8 cellular contexts compared by ENCODE assay signal in the genomic region with DNA sequence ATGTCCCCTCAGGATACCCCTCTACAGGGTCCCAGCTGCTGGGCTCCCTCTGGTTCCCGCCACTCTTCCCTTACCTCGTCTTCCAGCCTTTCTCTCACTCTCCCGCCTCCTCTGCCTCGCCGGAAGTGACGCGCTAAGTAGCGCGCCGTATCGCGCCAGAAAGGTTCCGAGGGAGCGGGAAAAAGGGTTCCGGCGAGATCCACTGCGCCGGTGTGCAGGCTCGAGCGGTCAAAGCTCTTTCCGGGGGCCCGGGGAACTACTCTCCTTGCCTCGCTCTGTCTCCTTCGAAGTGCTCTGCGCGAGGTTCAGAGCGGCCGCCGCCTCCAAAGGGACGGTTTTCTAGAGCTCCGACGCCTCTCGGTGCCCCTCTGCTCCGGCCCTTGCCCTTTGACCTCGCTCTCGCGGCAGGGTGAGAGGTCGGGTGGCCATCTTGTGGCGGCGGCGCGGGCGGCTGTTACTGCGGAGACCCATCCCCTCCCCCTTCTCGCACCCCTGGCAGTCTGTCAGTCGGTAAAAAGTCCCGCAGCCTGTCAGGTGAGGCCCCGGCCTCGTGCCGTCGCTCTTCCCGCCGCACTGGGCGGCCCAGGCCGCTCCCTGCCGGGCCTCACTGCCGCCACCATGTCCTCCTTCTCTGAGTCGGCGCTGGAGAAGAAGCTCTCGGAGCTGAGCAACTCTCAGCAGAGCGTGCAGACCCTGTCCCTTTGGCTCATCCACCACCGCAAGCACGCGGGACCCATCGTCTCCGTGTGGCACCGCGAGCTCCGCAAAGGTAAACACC. TPM values are rescaled to one million over a fixed set of nuclear protein-coding genes. Genes with fewer than 3 reads are reported as not detected.
DNase-seq lines count a peak whose midpoint lies in the region; ATAC-seq and TF ChIP-seq lines count a peak whose summit lies in the region.

A gene with protein sequence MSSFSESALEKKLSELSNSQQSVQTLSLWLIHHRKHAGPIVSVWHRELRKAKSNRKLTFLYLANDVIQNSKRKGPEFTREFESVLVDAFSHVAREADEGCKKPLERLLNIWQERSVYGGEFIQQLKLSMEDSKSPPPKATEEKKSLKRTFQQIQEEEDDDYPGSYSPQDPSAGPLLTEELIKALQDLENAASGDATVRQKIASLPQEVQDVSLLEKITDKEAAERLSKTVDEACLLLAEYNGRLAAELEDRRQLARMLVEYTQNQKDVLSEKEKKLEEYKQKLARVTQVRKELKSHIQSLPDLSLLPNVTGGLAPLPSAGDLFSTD (plus strand): TSS at position 417 of the 778 bp plus-strand sequence. CDS start 202 bp downstream, at position 619.
A gene (minus strand): TSS at position 127 of the 778 bp plus-strand sequence. CDS start 19,640 bp downstream, outside the sequence.

- H3K4me3 ChIP-seq in ACC112 (ENCODE audit: low read depth, low read length) (peak within 1 kb of the TSS; percentile 99), WI38 (ENCODE audit: low read depth, low read length) (peak within 1 kb of the TSS; percentile 92), mammary epithelial cell (replicated peaks in 1 of 3; ENCODE audit: insufficient read depth in 1 of 3, low read depth in 2 of 3, low read length in 3 of 3) (peak within 1 kb of the TSS; percentile 88 to 97 (median 95)), iPS-18c (ENCODE audit: insufficient read depth, low read depth, low read length) (peak within 1 kb of the TSS; percentile 98), skeletal muscle tissue (ENCODE audit: low read length in 3 of 3) (peak within 1 kb of the TSS; percentile 96 to 99 (median 98))

- H3K4me2 ChIP-seq in mammary epithelial cell (ENCODE audit: insufficient read depth, low read depth, low read length) = peak within 1 kb of the TSS; percentile 86

- H4K20me1 ChIP-seq in mammary epithelial cell (ENCODE audit: insufficient read depth, low read length) = no peaks in the 10 kb centered on the region

- intact Hi-C loops in mammary epithelial cell (cut with micrococcal nuclease) = no loop called here

- TSS peak; percentile 32 for BruUV-seq in mammary epithelial cell (replicated peaks; lab: Mats Ljungman, UMichigan)

- H2AFZ ChIP-seq in ACC112 (ENCODE audit: low read length, unreplicated experiment) (peak within 1 kb of the TSS; percentile 99), mammary epithelial cell (ENCODE audit: low read depth, low read length) (peak within 1 kb of the TSS; percentile 94)

- TF ChIP-seq CTCF in WI38 (IDR thresholded peaks at IDR 0.05; ENCODE audit: low read depth, low read length) (no peak), mammary epithelial cell (conservative IDR thresholded peaks at IDR 0.05 in 1 of 2, IDR thresholded peaks at IDR 0.05 in 1 of 2; ENCODE audit: extremely low read depth in 1 of 2, insufficient read depth in 1 of 2, low read depth in 1 of 2, low read length in 2 of 2) (no peak)

- H3K4me1 ChIP-seq in ACC112 (ENCODE audit: control insufficient read depth, insufficient read depth, low read length, unreplicated experiment) = peaks cover 37% of the 10 kb centered on the region
- H3K4me1 ChIP-seq in mammary epithelial cell (ENCODE audit: insufficient read depth, low read length) = peaks cover 31% of the 10 kb centered on the region
- H3K4me1 ChIP-seq in skeletal muscle tissue (ENCODE audit: control insufficient read depth in 3 of 3, insufficient read depth in 3 of 3, low read length in 3 of 3) = peaks cover 39 to 62% (median 42%) of the 10 kb centered on the region in 3 donors

- H3K27me3 ChIP-seq in ACC112 (ENCODE audit: insufficient read depth, low read length) (no peaks in the 10 kb centered on the region), mammary epithelial cell (ENCODE audit: insufficient read depth, low read length) (no peaks in the 10 kb centered on the region), skeletal muscle tissue (ENCODE audit: control insufficient read depth in 3 of 3, insufficient read depth in 3 of 3, low read length in 3 of 3) (no peaks in the 10 kb centered on the region)

- peak within 1 kb of the TSS; percentile 77 for H3K27ac ChIP-seq in ACC112 (ENCODE audit: low read depth, low read length)
- peak within 1 kb of the TSS; percentile 88 for H3K27ac ChIP-seq in mammary epithelial cell (ENCODE audit: insufficient read depth, low read depth, low read length)
- peak within 1 kb of the TSS; percentile 94 for H3K27ac ChIP-seq in skeletal muscle tissue (ENCODE audit: low read depth, low read length)

- dilution Hi-C loops in mammary epithelial cell (cut with HindIII; ENCODE audit: low sequenced_read_pairs) = no loop called here

- CTCF ChIA-PET in mammary epithelial cell (lab: Charles Lee; ENCODE audit: low non-redundant PET) = no interaction called here

- ATAC-seq in GM18867 (IDR thresholded peaks at IDR 0.05; ENCODE audit: unreplicated experiment) (peak; percentile 79), HG03108 (IDR thresholded peaks at IDR 0.05; ENCODE audit: unreplicated experiment) (peak; percentile 62)

- H3K9me3 ChIP-seq in mammary epithelial cell (replicated peaks; ENCODE audit: insufficient read depth, low read length) (no peaks in the 10 kb centered on the region), iPS-18c (ENCODE audit: control insufficient read depth, insufficient read depth, low read length) (no peaks in the 10 kb centered on the region), skeletal muscle tissue (ENCODE audit: control insufficient read depth in 3 of 3, low read length in 3 of 3) (no peaks in the 10 kb centered on the region)

- H3K36me3 ChIP-seq in ACC112 (ENCODE audit: insufficient read depth, low read length) = peaks cover 12% of the 10 kb centered on the region; the same call in 1 of the 2 replicates
- peaks cover 3% of the 10 kb centered on the region for H3K36me3 ChIP-seq in mammary epithelial cell (ENCODE audit: insufficient read depth, low read length)
- H3K36me3 ChIP-seq in skeletal muscle tissue (ENCODE audit: control insufficient read depth in 3 of 3, insufficient read depth in 3 of 3, low read length in 3 of 3) = peaks cover 0 to 15% (median 4%) of the 10 kb centered on the region in 3 donors

- WGBS in mammary epithelial cell (ENCODE audit: low coverage, missing lambda C conversion rate) = 3% methylated on average over 29 of the region's 69 CpGs

- H3K9ac ChIP-seq in mammary epithelial cell (ENCODE audit: insufficient read depth, low read length) (peak within 1 kb of the TSS; percentile 96), skeletal muscle tissue (ENCODE audit: low read depth in 1 of 3, low read length in 3 of 3) (peak within 1 kb of the TSS; percentile 99)

- in situ Hi-C loops in mammary epithelial cell (cut with MboI; ENCODE audit: low sequenced_read_pairs in 2 of 2) = no loop called here

- DNase-seq in NCI-H2196 treated with DMSO at 0.1 percent for 48 hours (lab: John Stamatoyannopoulos, UW; ENCODE audit: unreplicated experiment) (peak; percentile 87), mammary epithelial cell (peak; percentile 91)

- H3K79me2 ChIP-seq in ACC112 (ENCODE audit: control insufficient read depth, insufficient read depth, low read length, unreplicated experiment) (peaks cover 97% of the 10 kb centered on the region), mammary epithelial cell (ENCODE audit: insufficient read depth, low read length) (peaks cover 99% of the 10 kb centered on the region)

RNA-seq across cellular contexts. Expression of the first gene that starts in this region (rescaled TPM):
- 10 to 100 TPM; 18.3 to 32.7 TPM for total RNA-seq in mammary epithelial cell
- polyA plus RNA-seq in mammary epithelial cell = 17.0 TPM
- polyA minus RNA-seq in mammary epithelial cell = 25.0 TPM
- 35.5 TPM for total RNA-seq in skeletal muscle tissue

RNA-seq across cellular contexts. Expression of the second gene that starts in this region (rescaled TPM):
- total RNA-seq in mammary epithelial cell (10 to 100 TPM; 18.0 to 24.3 TPM), skeletal muscle tissue (22.4 TPM)
- polyA plus RNA-seq in mammary epithelial cell = 20.4 TPM
- polyA minus RNA-seq in mammary epithelial cell = 25.5 TPM

Comparison
In these comparisons a context has a peak if more than half of its experiments do, and no peak if none do; other contexts are left out.
1. Peak in every context shown above with its lines: DNase-seq, ATAC-seq, H3K4me3 ChIP-seq and H3K27ac ChIP-seq.